ENCODE assay signal across 15 cellular contexts in the genomic region with DNA sequence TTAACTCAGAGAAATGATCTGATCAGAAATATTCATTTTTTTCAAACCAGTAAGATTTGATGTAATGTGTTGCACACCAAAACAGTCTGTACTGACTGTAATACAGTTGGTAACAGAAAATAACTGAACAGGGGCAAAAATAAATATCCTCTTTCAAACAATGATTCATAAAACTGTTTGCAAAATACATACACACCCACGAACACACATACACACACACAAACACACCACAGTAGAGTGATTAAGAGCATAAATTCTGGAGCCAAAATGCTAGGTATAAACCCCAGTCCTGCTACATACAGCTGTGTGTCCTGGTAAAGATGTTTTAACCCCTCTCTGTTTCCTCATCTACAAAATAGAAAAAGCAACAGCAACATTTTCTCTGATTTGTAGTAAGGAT.
DNase-seq lines count a peak whose midpoint lies in the region; ATAC-seq, FAIRE-seq and TF ChIP-seq lines count a peak whose summit lies in the region.
"Had no signal": no experiment of that assay in that cellular context is flagged by ENCODE, and none has a peak within 500 bp of the region (broad histone marks: within the 10 kb centered on the region; RNA-seq: fewer than 3 reads in every experiment).

No MANE protein-coding gene starts in this region.

- H2AFZ ChIP-seq in IMR-90 (replicated peaks; ENCODE audit: low read length, poor library complexity) (no peak overlapping the region), osteoblast (ENCODE audit: low read length) (peak overlapping the region; percentile 9)

- no peak for TF ChIP-seq RAD21 in IMR-90 (IDR thresholded peaks at IDR 0.05; ENCODE audit: low read length)

- H3K4me3 ChIP-seq in IMR-90 (ENCODE audit: insufficient read depth, low read depth, low read length) (no peak overlapping the region), fibroblast of mammary gland (ENCODE audit: control insufficient read depth, low read depth, low read length) (no peak overlapping the region), osteoblast (ENCODE audit: insufficient read depth, low read length) (no peak overlapping the region)
- H3K4me3 ChIP-seq: A549, HAP-1 had no signal

- in situ Hi-C loops in IMR-90 (cut with MboI; ENCODE audit: low sequenced_read_pairs): no loop called here

- peak overlapping the region; percentile 54; the same call in 1 of the 2 replicates for H3K18ac ChIP-seq in IMR-90 (ENCODE audit: low read depth, low read length)

- H3K27ac Mint-ChIP-seq in T-cell: no peak overlapping the region
- H3K27ac Mint-ChIP-seq: IgD-negative memory B cell had no signal

- FAIRE-seq in GM12892 (lab: Jason Lieb, UNC): no peak
- FAIRE-seq: A549, G401.6 had no signal

- no peak overlapping the region for H2AK9ac ChIP-seq in IMR-90 (replicated peaks; ENCODE audit: low read depth, low read length, poor library complexity)

- TF ChIP-seq CTCF in IMR-90 (conservative IDR thresholded peaks at IDR 0.05; ENCODE audit: low read depth, low read length) (no peak), fibroblast of mammary gland (conservative IDR thresholded peaks at IDR 0.05; ENCODE audit: control insufficient read depth, insufficient read depth, low read depth, low read length) (no peak), osteoblast (IDR thresholded peaks at IDR 0.05; ENCODE audit: extremely low read depth, low read depth, low read length) (no peak)

- H3K4me2 ChIP-seq in IMR-90 (ENCODE audit: low read depth, low read length): no peak overlapping the region
- H3K4me2 ChIP-seq in osteoblast (ENCODE audit: insufficient read depth, low read length): no peak overlapping the region
- H3K4me2 ChIP-seq: A549 had no signal

- no TSS peak for BruUV-seq in IMR-90 (replicated peaks; lab: Mats Ljungman, UMichigan)

- no CpG with 5 or more reads among the region's 1 CpG for WGBS in IMR-90 (ENCODE audit: extremely low coverage in 2 of 2, insufficient read length in 1 of 2), 2 experiments

- H3K4me1 ChIP-seq in IMR-90 (ENCODE audit: control insufficient read depth, insufficient read depth, low read length) (peaks cover 3% of the 10 kb centered on the region; the same call in 1 of the 2 replicates), osteoblast (ENCODE audit: insufficient read depth, low read length) (peaks cover 18% of the 10 kb centered on the region)

- H3K4ac ChIP-seq in IMR-90 (ENCODE audit: low read depth, low read length): no peak overlapping the region

- H3K36me3 ChIP-seq in IMR-90 (ENCODE audit: control insufficient read depth, insufficient read depth, low read length) (no peaks in the 10 kb centered on the region), osteoblast (ENCODE audit: insufficient read depth, low read length) (no peaks in the 10 kb centered on the region)
- H3K36me3 ChIP-seq: HAP-1 had no signal

- no peak for TF ChIP-seq POLR2A in IMR-90 (IDR thresholded peaks at IDR 0.05; ENCODE audit: low read depth, low read length)
- TF ChIP-seq POLR2A in GM12892 (IDR thresholded peaks at IDR 0.05; ENCODE audit: low read depth, low read length): no peak

- ATAC-seq in IMR-90 (ENCODE audit: low read depth) (no peak), T-cell (replicated peaks in 1 of 4) (no peak), GM18511 (IDR thresholded peaks at IDR 0.05; ENCODE audit: unreplicated experiment) (no peak)
- ATAC-seq: A549 had no signal

- peak overlapping the region; percentile 44 for H2BK5ac ChIP-seq in IMR-90 (ENCODE audit: low read depth, low read length, poor library complexity, severe bottlenecking)

- H3K56ac ChIP-seq in IMR-90 (ENCODE audit: extremely low read depth, insufficient read depth, low read length): no peak overlapping the region

- dilution Hi-C loops in IMR-90 (cut with HindIII; ENCODE audit: low sequenced_read_pairs, unreplicated experiment): no loop called here

- 0 out of 4 replicates have a peak overlapping the region, but pooled peaks of 1 of the 2 experiments have one; percentile 24 for H4K8ac ChIP-seq in IMR-90 (ENCODE audit: low read depth in 2 of 2, low read length in 2 of 2)

- peak overlapping the region; percentile 59 for H2BK120ac ChIP-seq in IMR-90 (ENCODE audit: low read depth, low read length)

- H3K27me3 ChIP-seq in IMR-90 (ENCODE audit: control insufficient read depth, insufficient read depth, low read length): no peaks in the 10 kb centered on the region
- H3K27me3 ChIP-seq in osteoblast (ENCODE audit: insufficient read depth, low read length): no peaks in the 10 kb centered on the region

- H3K14ac ChIP-seq in IMR-90 (replicated peaks; ENCODE audit: low read depth, low read length): 0 out of 2 replicates have a peak overlapping the region, but pooled peaks have one; percentile 29

- intact Hi-C loops in IMR-90 (cut with micrococcal nuclease): loop anchor here (2.0 to 5.0 kb wide), 2 partner anchors 450 to 532 kb away; no protein-coding TSS in a partner anchor

- H4K20me1 ChIP-seq in IMR-90 (ENCODE audit: insufficient read depth, low read length) (no peaks in the 10 kb centered on the region), osteoblast (ENCODE audit: insufficient read depth, low read length) (no peaks in the 10 kb centered on the region)

- no peaks in the 10 kb centered on the region for H3K27me3 Mint-ChIP-seq in T-cell
- H3K27me3 Mint-ChIP-seq: IgD-negative memory B cell had no signal

- no peak overlapping the region for H2AK5ac ChIP-seq in IMR-90 (ENCODE audit: low read depth, low read length)

- 0 out of 3 replicates have a peak overlapping the region, but pooled peaks have one; percentile 81 for H2BK15ac ChIP-seq in IMR-90 (ENCODE audit: low read depth, low read length)

- peaks cover 3% of the 10 kb centered on the region; the same call in 1 of the 2 replicates for H3K9me1 ChIP-seq in IMR-90 (ENCODE audit: insufficient read depth, low read length)

- no peak overlapping the region for H3K4me3 Mint-ChIP-seq in T-cell
- H3K4me3 Mint-ChIP-seq: IgD-negative memory B cell had no signal

- H3K79me2 ChIP-seq in osteoblast (ENCODE audit: insufficient read depth, low read length): no peaks in the 10 kb centered on the region

- H3K79me1 ChIP-seq in IMR-90 (ENCODE audit: low read depth in 1 of 2, low read length in 2 of 2): no peaks in the 10 kb centered on the region

- H3K9me3 ChIP-seq in IMR-90 (ENCODE audit: control insufficient read depth, insufficient read depth, low read length): no peaks in the 10 kb centered on the region
- no peaks in the 10 kb centered on the region for H3K9me3 ChIP-seq in osteoblast (ENCODE audit: low read depth, low read length)
- H3K9me3 ChIP-seq: A549, HAP-1 had no signal

- DNase-seq in IMR-90 (peak; percentile 19), amniotic epithelial cell (ENCODE audit: low read depth) (peak; percentile 53), fibroblast of mammary gland (ENCODE audit: low read depth) (peak; percentile 35), osteoblast (ENCODE audit: insufficient read length, low spot score, missing footprints) (no peak), T-cell (no peak), GM12892 (ENCODE audit: insufficient read length) (no peak), amniotic stem cell (lab: John Stamatoyannopoulos, UW) (no peak)
- DNase-seq: Kasumi-1, NCI-H187 treated with DMSO at 0.1 percent for 48 hours had no signal

- H2BK20ac ChIP-seq in IMR-90 (ENCODE audit: low read depth, low read length): peak overlapping the region; percentile 76

- H3K23ac ChIP-seq in IMR-90 (ENCODE audit: low read depth, low read length): no peak overlapping the region

- H3K27ac ChIP-seq in IMR-90 (ENCODE audit: insufficient read depth, low read length) (no peak overlapping the region), osteoblast (ENCODE audit: low read depth, low read length) (no peak overlapping the region)
- H3K27ac ChIP-seq: A549 had no signal

- CTCF ChIA-PET in IMR-90 (lab: Yijun Ruan, JAX) (no interaction called here), T-cell (lab: Charles Lee) (no interaction called here)

- H3K9me3 Mint-ChIP-seq in T-cell: peaks cover 0 to 9% (median 4%) of the 10 kb centered on the region in 3 donors

- POLR2A ChIA-PET in IMR-90 (lab: Charles Lee; ENCODE audit: unreplicated experiment) (no interaction called here), T-cell (lab: Charles Lee) (no interaction called here)

- peak overlapping the region; percentile 15; the same call in 1 of the 2 replicates for H4K91ac ChIP-seq in IMR-90 (ENCODE audit: insufficient read depth, low read depth, low read length)

- H4K5ac ChIP-seq in IMR-90 (ENCODE audit: low read depth, low read length): peak overlapping the region; percentile 72; the same call in 1 of the 2 replicates

- no peaks in the 10 kb centered on the region for H3K4me1 Mint-ChIP-seq in T-cell
- H3K4me1 Mint-ChIP-seq: IgD-negative memory B cell had no signal

- H3K36me3 Mint-ChIP-seq in T-cell: no peaks in the 10 kb centered on the region
- H3K36me3 Mint-ChIP-seq: CD14-positive monocyte, IgD-negative memory B cell had no signal

- no peak overlapping the region for H3K9ac ChIP-seq in IMR-90 (ENCODE audit: low read depth, low read length)

TF ChIP-seq in IMR-90, 13 proteins besides CTCF, POLR2A, EP300 and RAD21:
- no peak for TF ChIP-seq MXI1 (IDR thresholded peaks at IDR 0.05; ENCODE audit: borderline replicate concordance, low read depth, low read length)
- TF ChIP-seq FOS (IDR thresholded peaks at IDR 0.05; ENCODE audit: low read depth, low read length): no peak
- TF ChIP-seq RCOR1 (IDR thresholded peaks at IDR 0.05; ENCODE audit: insufficient replicate concordance, low read length): no peak
- no peak for TF ChIP-seq BHLHE40 (IDR thresholded peaks at IDR 0.05; ENCODE audit: low read depth, low read length)

Comparison
In these comparisons a context has a peak if more than half of its experiments do, and no peak if none do; other contexts are left out.
1. DNase-seq: peak in IMR-90 (single experiment), amniotic epithelial cell (single experiment) and fibroblast of mammary gland (single experiment); none in osteoblast (single experiment), T-cell (0 of 34), GM12892 (single experiment) and amniotic stem cell (single experiment).